1 cellular context compared by ENCODE assay signal in the genomic region with DNA sequence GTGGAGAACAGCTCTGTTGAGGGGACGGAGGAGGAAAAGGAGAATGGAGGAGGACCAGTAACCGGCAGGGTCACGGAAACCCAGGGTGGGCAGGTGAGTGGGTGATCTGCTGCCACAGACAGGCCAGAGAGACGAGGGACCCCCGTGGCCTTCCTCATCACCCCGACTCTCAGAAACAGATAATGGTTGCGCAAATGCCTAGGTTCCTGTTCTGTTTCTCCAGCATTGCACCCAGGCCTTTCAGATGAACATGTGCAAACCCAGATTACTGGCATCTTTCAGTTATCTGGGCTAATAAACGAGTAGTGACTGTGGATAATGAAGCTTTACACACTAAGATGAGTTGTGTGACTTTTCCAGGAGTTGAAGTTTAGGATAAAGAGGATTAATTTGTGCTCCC.
TF ChIP-seq lines count a peak whose summit lies in the region.

No MANE protein-coding gene starts in this region.

TF ChIP-seq in K562, 482 proteins besides CTCF, POLR2A, EP300 and RAD21 (continued from another document):
- TF ChIP-seq, protein P1, sequence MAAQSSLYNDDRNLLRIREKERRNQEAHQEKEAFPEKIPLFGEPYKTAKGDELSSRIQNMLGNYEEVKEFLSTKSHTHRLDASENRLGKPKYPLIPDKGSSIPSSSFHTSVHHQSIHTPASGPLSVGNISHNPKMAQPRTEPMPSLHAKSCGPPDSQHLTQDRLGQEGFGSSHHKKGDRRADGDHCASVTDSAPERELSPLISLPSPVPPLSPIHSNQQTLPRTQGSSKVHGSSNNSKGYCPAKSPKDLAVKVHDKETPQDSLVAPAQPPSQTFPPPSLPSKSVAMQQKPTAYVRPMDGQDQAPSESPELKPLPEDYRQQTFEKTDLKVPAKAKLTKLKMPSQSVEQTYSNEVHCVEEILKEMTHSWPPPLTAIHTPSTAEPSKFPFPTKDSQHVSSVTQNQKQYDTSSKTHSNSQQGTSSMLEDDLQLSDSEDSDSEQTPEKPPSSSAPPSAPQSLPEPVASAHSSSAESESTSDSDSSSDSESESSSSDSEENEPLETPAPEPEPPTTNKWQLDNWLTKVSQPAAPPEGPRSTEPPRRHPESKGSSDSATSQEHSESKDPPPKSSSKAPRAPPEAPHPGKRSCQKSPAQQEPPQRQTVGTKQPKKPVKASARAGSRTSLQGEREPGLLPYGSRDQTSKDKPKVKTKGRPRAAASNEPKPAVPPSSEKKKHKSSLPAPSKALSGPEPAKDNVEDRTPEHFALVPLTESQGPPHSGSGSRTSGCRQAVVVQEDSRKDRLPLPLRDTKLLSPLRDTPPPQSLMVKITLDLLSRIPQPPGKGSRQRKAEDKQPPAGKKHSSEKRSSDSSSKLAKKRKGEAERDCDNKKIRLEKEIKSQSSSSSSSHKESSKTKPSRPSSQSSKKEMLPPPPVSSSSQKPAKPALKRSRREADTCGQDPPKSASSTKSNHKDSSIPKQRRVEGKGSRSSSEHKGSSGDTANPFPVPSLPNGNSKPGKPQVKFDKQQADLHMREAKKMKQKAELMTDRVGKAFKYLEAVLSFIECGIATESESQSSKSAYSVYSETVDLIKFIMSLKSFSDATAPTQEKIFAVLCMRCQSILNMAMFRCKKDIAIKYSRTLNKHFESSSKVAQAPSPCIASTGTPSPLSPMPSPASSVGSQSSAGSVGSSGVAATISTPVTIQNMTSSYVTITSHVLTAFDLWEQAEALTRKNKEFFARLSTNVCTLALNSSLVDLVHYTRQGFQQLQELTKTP (IDR thresholded peaks at IDR 0.05; ENCODE audit: low read depth in 1 of 2, partially characterized antibody in 2 of 2), result no peak
- peak; percentile 51; the same call in 1 of the 2 replicates for TF ChIP-seq CEBPG (CRISPR knock-in tag; IDR thresholded peaks at IDR 0.05)
- TF ChIP-seq CEBPG (tag; conservative IDR thresholded peaks at IDR 0.05 in 1 of 2, IDR thresholded peaks at IDR 0.05 in 1 of 2), result 0 out of 4 replicates have a peak, but pooled peaks of 1 of the 2 experiments have one; percentile 39
- TF ChIP-seq ARID1B (IDR thresholded peaks at IDR 0.05), result peak; percentile 55
- TF ChIP-seq CEBPB (tag; IDR thresholded peaks at IDR 0.05), result peak; percentile 90
- TF ChIP-seq, protein P2, sequence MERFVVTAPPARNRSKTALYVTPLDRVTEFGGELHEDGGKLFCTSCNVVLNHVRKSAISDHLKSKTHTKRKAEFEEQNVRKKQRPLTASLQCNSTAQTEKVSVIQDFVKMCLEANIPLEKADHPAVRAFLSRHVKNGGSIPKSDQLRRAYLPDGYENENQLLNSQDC (CRISPR knock-in tag; IDR thresholded peaks at IDR 0.05), result no peak
- peak; percentile 43; the same call in 1 of the 2 replicates for TF ChIP-seq TAL1 (IDR thresholded peaks at IDR 0.05)
- no peak for TF ChIP-seq ZNF764 (CRISPR knock-in tag; IDR thresholded peaks at IDR 0.05; ENCODE audit: low read depth)
